In genomic region chr14:69299286-69300035, GRCh38 we compare ENCODE assay signal across 11 cellular contexts. TPM values are rescaled to one million over a fixed set of nuclear protein-coding genes. Genes with fewer than 3 reads are reported as not detected.
DNase-seq lines count a peak whose midpoint lies in the region; ATAC-seq and TF ChIP-seq lines count a peak whose summit lies in the region.
"Had no signal": no experiment of that assay in that cellular context is flagged by ENCODE, and none has a peak within 500 bp of the region (broad histone marks: within the 10 kb centered on the region; RNA-seq: fewer than 3 reads in every experiment).

No MANE protein-coding gene starts in this region.

- no peak overlapping the region for H3K4me2 ChIP-seq in OCI-LY1 (ENCODE audit: low read length)

- H3K27ac ChIP-seq in right atrium auricular region: no peak overlapping the region
- H3K27ac ChIP-seq in OCI-LY1 (ENCODE audit: low read depth, low read length, poor library complexity, severe bottlenecking): no peak overlapping the region
- no peak overlapping the region for H3K27ac ChIP-seq in upper lobe of right lung

- H4K20me1 ChIP-seq in OCI-LY1 (ENCODE audit: insufficient read depth, low read length): no peaks in the 10 kb centered on the region

- peak; percentile 42 for ATAC-seq in upper lobe of right lung
- ATAC-seq in HG02852 (IDR thresholded peaks at IDR 0.05; ENCODE audit: unreplicated experiment): no peak
- ATAC-seq: CD8-positive, alpha-beta T cell had no signal

- H3K9me2 ChIP-seq in OCI-LY1 (ENCODE audit: low read depth, low read length): no peaks in the 10 kb centered on the region

- intact Hi-C loops in cardiac septum (cut with DNase I) (no loop called here), upper lobe of right lung (cut with DNase I) (no loop called here)

- no peaks in the 10 kb centered on the region for H3K79me2 ChIP-seq in OCI-LY1 (ENCODE audit: insufficient read depth, low read length)

- no peaks in the 10 kb centered on the region for H3F3A ChIP-seq in OCI-LY1 (ENCODE audit: insufficient read depth, low read length)

- no peaks in the 10 kb centered on the region for H3K27me3 ChIP-seq in right atrium auricular region
- H3K27me3 ChIP-seq in OCI-LY1 (ENCODE audit: insufficient read depth, low read length): no peaks in the 10 kb centered on the region
- no peaks in the 10 kb centered on the region for H3K27me3 ChIP-seq in upper lobe of right lung

- H2AFZ ChIP-seq in OCI-LY1 (ENCODE audit: low read length): no peak overlapping the region

- H3K4me3 ChIP-seq in right atrium auricular region (no peak overlapping the region), OCI-LY1 (ENCODE audit: low read depth, low read length, poor library complexity, severe bottlenecking) (no peak overlapping the region), fibroblast of pulmonary artery (replicated peaks; ENCODE audit: low read depth, low read length) (no peak overlapping the region), upper lobe of right lung (no peak overlapping the region)

- TF ChIP-seq CTCF in right atrium auricular region (IDR thresholded peaks at IDR 0.05) (no peak), OCI-LY1 (IDR thresholded peaks at IDR 0.05; ENCODE audit: low read length) (0 out of 2 replicates have a peak, but pooled peaks have one; percentile 5), fibroblast of pulmonary artery (IDR thresholded peaks at IDR 0.05; ENCODE audit: low read length, missing control alignments) (peak; percentile 18), upper lobe of right lung (IDR thresholded peaks at IDR 0.05) (no peak)

- DNase-seq in cardiac septum (ENCODE audit: low spot score): peak; percentile 58
- DNase-seq in right atrium auricular region (ENCODE audit: low spot score): no peak
- no peak for DNase-seq in fibroblast of pulmonary artery (ENCODE audit: low read depth)
- DNase-seq in upper lobe of right lung: peak; percentile 46
- no peak for DNase-seq in NCI-H187 treated with DMSO at 0.1 percent for 48 hours (lab: John Stamatoyannopoulos, UW)
- no peak for DNase-seq in NOMO-1 treated with dmso at 0.1 percent for 144 hours (lab: John Stamatoyannopoulos, UW; ENCODE audit: unreplicated experiment)
- DNase-seq: activated B cell treated with CpG ODN at 0.5 μM for 24 hours, kidney glomerular epithelial cell had no signal

- H3K36me3 ChIP-seq in right atrium auricular region (no peaks in the 10 kb centered on the region), OCI-LY1 (ENCODE audit: insufficient read depth, low read length) (no peaks in the 10 kb centered on the region), upper lobe of right lung (no peaks in the 10 kb centered on the region)

- H3K9me3 ChIP-seq in right atrium auricular region (no peaks in the 10 kb centered on the region), OCI-LY1 (ENCODE audit: low read length) (no peaks in the 10 kb centered on the region), upper lobe of right lung (no peaks in the 10 kb centered on the region)

- no peak overlapping the region for H3K9ac ChIP-seq in OCI-LY1 (ENCODE audit: low read length)

- H3K4me1 ChIP-seq in right atrium auricular region: peaks cover 0 to 22% of the 10 kb centered on the region in 2 donors
- no peaks in the 10 kb centered on the region for H3K4me1 ChIP-seq in OCI-LY1 (ENCODE audit: insufficient read depth, low read length, severe bottlenecking)
- H3K4me1 ChIP-seq in upper lobe of right lung: no peaks in the 10 kb centered on the region

RNA-seq across cellular contexts. Expression of gene GALNT16, which starts 39.5 kb away (rescaled TPM):
- 25.8 TPM for total RNA-seq in cardiac septum
- total RNA-seq in right atrium auricular region: 10 to 100 TPM; 17.9 to 56.8 TPM
- 3.0 TPM for total RNA-seq in upper lobe of right lung

Comparison
In these comparisons a context has a peak if more than half of its experiments do, and no peak if none do; other contexts are left out.
1. DNase-seq: peak in cardiac septum (single experiment) and upper lobe of right lung (single experiment); none in right atrium auricular region (single experiment), fibroblast of pulmonary artery (single experiment), NCI-H187 treated with DMSO at 0.1 percent for 48 hours (single experiment) and NOMO-1 treated with dmso at 0.1 percent for 144 hours (single experiment).
2. CTCF ChIP-seq: peak in OCI-LY1 (single experiment) and fibroblast of pulmonary artery (single experiment); none in right atrium auricular region (0 of 2) and upper lobe of right lung (single experiment).